In genomic region chr9:21121595-21122251, GRCh38 we compare ENCODE assay signal across 1 cellular context.
A peak's percentile ranks its signal among the peaks of the same experiment; 100 is the strongest.
TF ChIP-seq lines count a peak whose summit lies in the region.

No MANE protein-coding gene starts in this region.

TF ChIP-seq in GM12878, 131 proteins besides CTCF, POLR2A, EP300 and RAD21:
- TF ChIP-seq LARP7 (IDR thresholded peaks at IDR 0.05) (no peak), TCF12 (IDR thresholded peaks at IDR 0.05; ENCODE audit: low read depth, low read length) (peak; percentile 92), ELK1 (IDR thresholded peaks at IDR 0.05; ENCODE audit: low read depth, low read length) (no peak), IKZF2 (IDR thresholded peaks at IDR 0.05) (peak; percentile 30; a peak in 2 of 4 replicates), PBX3 (IDR thresholded peaks at IDR 0.05; ENCODE audit: insufficient replicate concordance, low read depth, low read length) (peak; percentile 5), ZNF24 (IDR thresholded peaks at IDR 0.05) (no peak), CREB1 (IDR thresholded peaks at IDR 0.05; ENCODE audit: low read depth) (no peak), RUNX3 (IDR thresholded peaks at IDR 0.05; ENCODE audit: low read length) (peak; percentile 27; the same call in 1 of the 2 replicates), TCF3 (IDR thresholded peaks at IDR 0.05; ENCODE audit: borderline replicate concordance, insufficient read depth, low read depth, low read length) (peak; percentile 69; the same call in 1 of the 2 replicates), SMAD1 (IDR thresholded peaks at IDR 0.05; ENCODE audit: low read depth, partially characterized antibody) (no peak), FOXM1 (IDR thresholded peaks at IDR 0.05; ENCODE audit: low read depth, low read length) (no peak), MTA2 (IDR thresholded peaks at IDR 0.05; ENCODE audit: low read depth) (0 out of 2 replicates have a peak, but pooled peaks have one; percentile 8), BHLHE40 (IDR thresholded peaks at IDR 0.05; ENCODE audit: borderline replicate concordance in 1 of 2, low read depth in 2 of 2, low read length in 1 of 2) (peak; percentile 81 to 90; a peak in 3 of 4 replicates), SPI1 (IDR thresholded peaks at IDR 0.05; ENCODE audit: borderline replicate concordance, insufficient read depth, low read depth, low read length) (peak; percentile 38; the same call in 1 of the 2 replicates), NR2F1 (conservative IDR thresholded peaks at IDR 0.05) (no peak)
